Comparison of ENCODE assay signal across 9 cellular contexts in the genomic region with DNA sequence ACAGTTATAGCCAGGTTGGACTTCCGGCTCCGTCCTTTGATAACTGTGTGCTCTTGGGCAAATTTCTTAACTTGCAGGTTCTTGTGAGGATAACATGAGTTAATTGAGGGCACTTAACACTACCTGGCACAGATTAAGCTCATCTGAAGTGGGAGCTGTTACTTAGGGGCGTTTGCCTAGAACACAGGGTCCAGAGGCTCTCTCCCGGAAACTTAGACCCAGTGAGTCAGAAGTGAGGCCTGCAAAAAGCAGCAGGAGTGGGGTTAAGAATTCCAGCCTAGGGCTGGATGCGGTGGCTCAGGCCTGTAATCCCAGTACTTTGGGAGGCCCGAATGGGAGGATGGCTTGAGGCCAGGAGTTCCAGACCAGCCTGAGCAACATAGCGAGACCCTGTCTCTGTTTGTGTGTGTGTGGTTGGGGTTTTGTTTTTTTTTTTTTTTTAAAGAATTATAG. TPM values are rescaled to one million over a fixed set of nuclear protein-coding genes. Genes with fewer than 3 reads are reported as not detected.
DNase-seq lines count a peak whose midpoint lies in the region; ATAC-seq, FAIRE-seq and TF ChIP-seq lines count a peak whose summit lies in the region.
"Had no signal": no experiment of that assay in that cellular context is flagged by ENCODE, and none has a peak within 500 bp of the region (broad histone marks: within the 10 kb centered on the region; RNA-seq: fewer than 3 reads in every experiment).

No MANE protein-coding gene starts in this region.

- H3K9me3 ChIP-seq in kidney (ENCODE audit: control insufficient read depth in 1 of 2, low read length in 2 of 2), result no peaks in the 10 kb centered on the region
- no peaks in the 10 kb centered on the region for H3K9me3 ChIP-seq in suprapubic skin

- H3K27me3 ChIP-seq in suprapubic skin, result no peaks in the 10 kb centered on the region

- WGBS in suprapubic skin, result 12% methylated on average over 6 of the region's 7 CpGs

- DNase-seq in NCI-H524 (lab: John Stamatoyannopoulos, UW) (peak; percentile 58 to 82), NCI-H524 treated with DMSO at 0.1 percent for 48 hours (lab: John Stamatoyannopoulos, UW) (no peak), kidney (peak; percentile 77), suprapubic skin (ENCODE audit: low spot score in 2 of 2) (no peak), NCI-H1048 (lab: John Stamatoyannopoulos, UW) (no peak), sciatic nerve (ENCODE audit: low spot score) (no peak)
- no peak for DNase-seq in activated naive CD4-positive, alpha-beta T cell treated with anti-CD3 and anti-CD28 coated beads, Interleukin-2, amount 50 U/mL, for 72 hours (ENCODE audit: low spot score in 2 of 2)

- H3K4me3 ChIP-seq in kidney (ENCODE audit: low read length in 2 of 2) (peak overlapping the region; percentile 84 to 86), suprapubic skin (peak overlapping the region; percentile 63)

- H3K4me1 ChIP-seq in kidney (ENCODE audit: control insufficient read depth in 1 of 2, insufficient read depth in 1 of 2, low read depth in 1 of 2, low read length in 2 of 2) (peaks cover 27 to 41% of the 10 kb centered on the region in 2 donors), suprapubic skin (peaks cover 86% of the 10 kb centered on the region)

- no peak for TF ChIP-seq POLR2A in suprapubic skin (IDR thresholded peaks at IDR 0.05)

- peak overlapping the region; percentile 20 to 86 for H3K9ac ChIP-seq in kidney (ENCODE audit: low read length in 2 of 2)

- no peak for TF ChIP-seq EP300 in suprapubic skin (IDR thresholded peaks at IDR 0.05)

- no peaks in the 10 kb centered on the region for H3K9me3 Mint-ChIP-seq in activated naive CD4-positive, alpha-beta T cell treated with anti-CD3 and anti-CD28 coated beads, Interleukin-2, amount 50 U/mL, for 72 hours

- H3K27ac ChIP-seq in kidney (ENCODE audit: low read depth in 2 of 2, low read length in 2 of 2) (peak overlapping the region; percentile 87 to 90), suprapubic skin (peak overlapping the region; percentile 88)
- H3K27ac ChIP-seq: C4-2B had no signal

- peaks cover 52 to 54% of the 10 kb centered on the region in 2 donors for H3K36me3 Mint-ChIP-seq in activated naive CD4-positive, alpha-beta T cell treated with anti-CD3 and anti-CD28 coated beads, Interleukin-2, amount 50 U/mL, for 72 hours

- ATAC-seq in activated naive CD4-positive, alpha-beta T cell treated with anti-CD3 and anti-CD28 coated beads, Interleukin-2, amount 50 U/mL, for 72 hours, result no peak
- ATAC-seq in sciatic nerve (no peak), HG03196 (IDR thresholded peaks at IDR 0.05; ENCODE audit: unreplicated experiment) (no peak)

- TF ChIP-seq CTCF in kidney (IDR thresholded peaks at IDR 0.05; ENCODE audit: borderline replicate concordance, extremely low read depth, insufficient read depth) (no peak), suprapubic skin (IDR thresholded peaks at IDR 0.05) (no peak)

- FAIRE-seq in kidney (lab: Jason Lieb, UNC), result no peak

- intact Hi-C loops in kidney (cut with DNase I) (no loop called here), sciatic nerve (cut with DNase I) (no loop called here)

- H3K27ac Mint-ChIP-seq in activated naive CD4-positive, alpha-beta T cell treated with anti-CD3 and anti-CD28 coated beads, Interleukin-2, amount 50 U/mL, for 72 hours, result peak overlapping the region; percentile 96 to 97

- peaks cover 0 to 9% of the 10 kb centered on the region in 2 donors for H3K36me3 ChIP-seq in kidney (ENCODE audit: control insufficient read depth in 1 of 2, insufficient read depth in 2 of 2, low read length in 2 of 2)
- H3K36me3 ChIP-seq in suprapubic skin, result peaks cover 12% of the 10 kb centered on the region

RNA-seq across cellular contexts. Expression of gene MVP, which starts 1.4 kb away (rescaled TPM):
- 100 to 1,000 TPM in 1 of 2 donors, 10 to 100 TPM in 1; 77.6 to 168 TPM for total RNA-seq in activated naive CD4-positive, alpha-beta T cell treated with anti-CD3 and anti-CD28 coated beads, Interleukin-2, amount 50 U/mL, for 72 hours
- total RNA-seq in kidney (271 TPM), suprapubic skin (100 to 1,000 TPM in 1 of 4 donors, 10 to 100 TPM in 3; 54.9 to 104 (median 68.1) TPM), sciatic nerve (123 TPM)
- 123 TPM for polyA plus RNA-seq in kidney (ENCODE audit: insufficient read depth, low read depth, low replicate concordance)

RNA-seq across cellular contexts. Expression of gene PAGR1, which starts 5.7 kb away (rescaled TPM):
- 10 to 100 TPM; 20.2 to 40.0 TPM for total RNA-seq in activated naive CD4-positive, alpha-beta T cell treated with anti-CD3 and anti-CD28 coated beads, Interleukin-2, amount 50 U/mL, for 72 hours
- total RNA-seq in kidney (23.5 TPM), suprapubic skin (10 to 100 TPM; 23.3 to 35.2 (median 23.8) TPM), sciatic nerve (29.7 TPM)
- 30.0 TPM for polyA plus RNA-seq in kidney (ENCODE audit: insufficient read depth, low read depth, low replicate concordance)

RNA-seq across cellular contexts. Expression of gene PRRT2, which starts 9.7 kb away (rescaled TPM):
- 1 to 10 TPM; 1.4 to 5.9 TPM for total RNA-seq in activated naive CD4-positive, alpha-beta T cell treated with anti-CD3 and anti-CD28 coated beads, Interleukin-2, amount 50 U/mL, for 72 hours
- total RNA-seq in kidney, result 1.9 TPM
- 0.88 TPM for polyA plus RNA-seq in kidney (ENCODE audit: insufficient read depth, low read depth, low replicate concordance)
- total RNA-seq in suprapubic skin, result 1 to 10 TPM in 3 of 4 donors, not detected in 1; 1.1 to 6.8 (median 3.7) TPM
- 26.3 TPM for total RNA-seq in sciatic nerve

RNA-seq across cellular contexts. Expression of gene MAZ, which starts 15.4 kb away (rescaled TPM):
- total RNA-seq in activated naive CD4-positive, alpha-beta T cell treated with anti-CD3 and anti-CD28 coated beads, Interleukin-2, amount 50 U/mL, for 72 hours, result 100 to 1,000 TPM; 285 to 386 TPM
- total RNA-seq in kidney, result 137 TPM
- polyA plus RNA-seq in kidney (ENCODE audit: insufficient read depth, low read depth, low replicate concordance), result 85.5 TPM
- 100 to 1,000 TPM in 3 of 4 donors, 10 to 100 TPM in 1; 98.4 to 180 (median 125) TPM for total RNA-seq in suprapubic skin
- total RNA-seq in sciatic nerve, result 123 TPM

RNA-seq across cellular contexts. Expression of gene KIF22, which starts 31.1 kb away (rescaled TPM):
- total RNA-seq in activated naive CD4-positive, alpha-beta T cell treated with anti-CD3 and anti-CD28 coated beads, Interleukin-2, amount 50 U/mL, for 72 hours, result 100 to 1,000 TPM; 151 to 268 TPM
- total RNA-seq in kidney (32.3 TPM), suprapubic skin (10 to 100 TPM; 42.8 to 65.7 (median 55.1) TPM), sciatic nerve (16.9 TPM)
- 42.9 TPM for polyA plus RNA-seq in kidney (ENCODE audit: insufficient read depth, low read depth, low replicate concordance)

Comparison
In these comparisons a context has a peak if more than half of its experiments do, and no peak if none do; other contexts are left out.
1. DNase-seq: peak in NCI-H524 (2 of 2) and kidney (single experiment); none in NCI-H524 treated with DMSO at 0.1 percent for 48 hours (single experiment), activated naive CD4-positive, alpha-beta T cell treated with anti-CD3 and anti-CD28 coated beads, Interleukin-2, amount 50 U/mL, for 72 hours (0 of 2), suprapubic skin (0 of 2), NCI-H1048 (single experiment) and sciatic nerve (single experiment).